8 cellular contexts compared by ENCODE assay signal in genomic region chr12:51217968-51218606, GRCh38. TPM values are rescaled to one million over a fixed set of nuclear protein-coding genes. Genes with fewer than 3 reads are reported as not detected.
DNase-seq lines count a peak whose midpoint lies in the region; ATAC-seq and TF ChIP-seq lines count a peak whose summit lies in the region.

A gene with protein sequence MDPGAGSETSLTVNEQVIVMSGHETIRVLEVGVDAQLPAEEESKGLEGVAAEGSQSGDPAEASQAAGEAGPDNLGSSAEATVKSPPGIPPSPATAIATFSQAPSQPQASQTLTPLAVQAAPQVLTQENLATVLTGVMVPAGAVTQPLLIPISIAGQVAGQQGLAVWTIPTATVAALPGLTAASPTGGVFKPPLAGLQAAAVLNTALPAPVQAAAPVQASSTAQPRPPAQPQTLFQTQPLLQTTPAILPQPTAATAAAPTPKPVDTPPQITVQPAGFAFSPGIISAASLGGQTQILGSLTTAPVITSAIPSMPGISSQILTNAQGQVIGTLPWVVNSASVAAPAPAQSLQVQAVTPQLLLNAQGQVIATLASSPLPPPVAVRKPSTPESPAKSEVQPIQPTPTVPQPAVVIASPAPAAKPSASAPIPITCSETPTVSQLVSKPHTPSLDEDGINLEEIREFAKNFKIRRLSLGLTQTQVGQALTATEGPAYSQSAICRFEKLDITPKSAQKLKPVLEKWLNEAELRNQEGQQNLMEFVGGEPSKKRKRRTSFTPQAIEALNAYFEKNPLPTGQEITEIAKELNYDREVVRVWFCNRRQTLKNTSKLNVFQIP (minus strand): TSS chr12:51218062. CDS start chr12:51206836, 11,226 bp downstream.

- H3K27me3 ChIP-seq in CD8-positive, alpha-beta memory T cell (ENCODE audit: insufficient read depth, low read length, poor library complexity, severe bottlenecking), result no peaks in the 10 kb centered on the region
- H3K27me3 ChIP-seq in OCI-LY1 (ENCODE audit: insufficient read depth, low read length), result no peaks in the 10 kb centered on the region
- H3K27me3 ChIP-seq in esophagus (ENCODE audit: control insufficient read depth in 1 of 2, insufficient read depth in 2 of 2, low read length in 2 of 2), result no peaks in the 10 kb centered on the region
- H3K27me3 ChIP-seq in mucosa of stomach (ENCODE audit: control insufficient read depth, insufficient read depth, low read length), result no peaks in the 10 kb centered on the region

- H3F3A ChIP-seq in OCI-LY1 (ENCODE audit: insufficient read depth, low read length), result peaks cover 13% of the 10 kb centered on the region; the same call in 1 of the 2 replicates

- peak within 1 kb of the TSS; percentile 91 to 99 (median 97) for H3K27ac Mint-ChIP-seq in CD8-positive, alpha-beta memory T cell

- DNase-seq in CD8-positive, alpha-beta memory T cell, result peak; percentile 55 to 81 (median 73)
- DNase-seq in HS-27A (ENCODE audit: low read depth), result peak; percentile 51
- DNase-seq in activated T-cell treated with anti-CD3 and anti-CD28 coated beads, Interleukin-2, amount 50 U/mL, for 1 hour, result peak; percentile 79
- DNase-seq in stimulated activated CD8-positive, alpha-beta memory T cell treated with anti-CD3 and anti-CD28 coated beads, Interleukin-4, amount 100 ng/mL, for 4 hours (ENCODE audit: low read depth in 2 of 2, low spot score in 1 of 2), result peak; percentile 27 to 41

- TF ChIP-seq CTCF in OCI-LY1 (IDR thresholded peaks at IDR 0.05; ENCODE audit: low read length), result peak; percentile 50

- H3K4me3 ChIP-seq in CD8-positive, alpha-beta memory T cell (ENCODE audit: low read length), result peak within 1 kb of the TSS; percentile 96
- H3K4me3 ChIP-seq in OCI-LY1 (ENCODE audit: low read depth, low read length, poor library complexity, severe bottlenecking), result peak within 1 kb of the TSS; percentile 78
- H3K4me3 ChIP-seq in esophagus (ENCODE audit: low read depth in 1 of 2, low read length in 2 of 2), result peak within 1 kb of the TSS; percentile 65 to 70
- peak within 1 kb of the TSS; percentile 97 for H3K4me3 ChIP-seq in mucosa of stomach (ENCODE audit: low read length)

- H3K4me1 ChIP-seq in CD8-positive, alpha-beta memory T cell (ENCODE audit: insufficient read depth, low read length), result peaks cover 17% of the 10 kb centered on the region
- H3K4me1 ChIP-seq in OCI-LY1 (ENCODE audit: insufficient read depth, low read length, severe bottlenecking) (peaks cover 10% of the 10 kb centered on the region), esophagus (ENCODE audit: control insufficient read depth in 2 of 2, insufficient read depth in 2 of 2, low read length in 1 of 2) (peaks cover 3% of the 10 kb centered on the region in 2 donors), mucosa of stomach (ENCODE audit: control insufficient read depth, insufficient read depth, low read length) (peaks cover 14% of the 10 kb centered on the region)

- H3K4me2 ChIP-seq in OCI-LY1 (ENCODE audit: low read length), result peak within 1 kb of the TSS; percentile 96

- H2AFZ ChIP-seq in OCI-LY1 (ENCODE audit: low read length), result peak within 1 kb of the TSS; percentile 65; the same call in 1 of the 2 replicates

- POLR2A ChIA-PET in CD8-positive, alpha-beta memory T cell (lab: Charles Lee), result interaction anchor here (0.5 to 4.1 kb wide), 24 partner anchors 13 to 1788 kb away, joined by 3 to 125 read pairs (median 6); partner anchors contain the start of genes BIN2, CSRNP2, DAZAP2 and EIF4B

- H3K27me3 Mint-ChIP-seq in CD8-positive, alpha-beta memory T cell, result no peaks in the 10 kb centered on the region

- H3K9me3 ChIP-seq in CD8-positive, alpha-beta memory T cell (ENCODE audit: low read length), result no peaks in the 10 kb centered on the region
- H3K9me3 ChIP-seq in OCI-LY1 (ENCODE audit: low read length), result no peaks in the 10 kb centered on the region
- H3K9me3 ChIP-seq in esophagus (ENCODE audit: control insufficient read depth in 2 of 2, insufficient read depth in 1 of 2, low read depth in 1 of 2, low read length in 1 of 2), result no peaks in the 10 kb centered on the region
- H3K9me3 ChIP-seq in mucosa of stomach (ENCODE audit: control insufficient read depth, low read length), result no peaks in the 10 kb centered on the region

- H3K9ac ChIP-seq in OCI-LY1 (ENCODE audit: low read length) (peak within 1 kb of the TSS; percentile 72), mucosa of stomach (ENCODE audit: low read length) (peak within 1 kb of the TSS; percentile 92)

- H4K20me1 ChIP-seq in OCI-LY1 (ENCODE audit: insufficient read depth, low read length), result no peaks in the 10 kb centered on the region

- no peaks in the 10 kb centered on the region for H3K9me3 Mint-ChIP-seq in CD8-positive, alpha-beta memory T cell

- H3K9me2 ChIP-seq in OCI-LY1 (ENCODE audit: low read depth, low read length), result no peaks in the 10 kb centered on the region

- H3K4me3 Mint-ChIP-seq in CD8-positive, alpha-beta memory T cell, result peak within 1 kb of the TSS; percentile 92 to 98 (median 94)

- H3K36me3 ChIP-seq in CD8-positive, alpha-beta memory T cell (ENCODE audit: insufficient read depth, low read length), result no peaks in the 10 kb centered on the region
- H3K36me3 ChIP-seq in OCI-LY1 (ENCODE audit: insufficient read depth, low read length) (no peaks in the 10 kb centered on the region; the same call in 1 of the 2 replicates), esophagus (ENCODE audit: control insufficient read depth in 2 of 2, insufficient read depth in 2 of 2, low read length in 1 of 2) (no peaks in the 10 kb centered on the region), mucosa of stomach (ENCODE audit: control insufficient read depth, insufficient read depth, low read length) (no peaks in the 10 kb centered on the region)

- 1% methylated on average over 24 to 35 of the region's 35 CpGs for WGBS in esophagus, 2 donors

- H3K79me2 ChIP-seq in OCI-LY1 (ENCODE audit: insufficient read depth, low read length), result no peaks in the 10 kb centered on the region

- H3K27ac ChIP-seq in CD8-positive, alpha-beta memory T cell (ENCODE audit: low read depth, low read length), result peak within 1 kb of the TSS; percentile 90
- H3K27ac ChIP-seq in OCI-LY1 (ENCODE audit: low read depth, low read length, poor library complexity, severe bottlenecking) (no peak within 1 kb of the TSS), esophagus (ENCODE audit: low read depth in 2 of 2, low read length in 1 of 2) (peak within 1 kb of the TSS; percentile 84 to 91)

- ATAC-seq in GM19438 (IDR thresholded peaks at IDR 0.05; ENCODE audit: low read depth, unreplicated experiment), result peak; percentile 83

- H3K36me3 Mint-ChIP-seq in CD8-positive, alpha-beta memory T cell, result peaks cover 0 to 10% (median 3%) of the 10 kb centered on the region in 3 donors

- CTCF ChIA-PET in CD8-positive, alpha-beta memory T cell (lab: Charles Lee), result interaction anchor here (0.6 to 3.1 kb wide), 16 partner anchors 9 to 1272 kb away, joined by 3 to 31 read pairs (median 4); partner anchors contain the start of genes DAZAP2 and SLC11A2

- peaks cover 22 to 40% (median 23%) of the 10 kb centered on the region in 3 donors for H3K4me1 Mint-ChIP-seq in CD8-positive, alpha-beta memory T cell

RNA-seq across cellular contexts. Expression of the gene that starts here (rescaled TPM):
- total RNA-seq in CD8-positive, alpha-beta memory T cell, result 10 to 100 TPM; 12.0 to 15.4 TPM
- 2.2 TPM for polyA plus RNA-seq in CD8-positive, alpha-beta memory T cell
- 1 to 10 TPM; 2.5 to 3.6 TPM for polyA plus RNA-seq in esophagus
